23 cellular contexts compared by ENCODE assay signal in the genomic region with DNA sequence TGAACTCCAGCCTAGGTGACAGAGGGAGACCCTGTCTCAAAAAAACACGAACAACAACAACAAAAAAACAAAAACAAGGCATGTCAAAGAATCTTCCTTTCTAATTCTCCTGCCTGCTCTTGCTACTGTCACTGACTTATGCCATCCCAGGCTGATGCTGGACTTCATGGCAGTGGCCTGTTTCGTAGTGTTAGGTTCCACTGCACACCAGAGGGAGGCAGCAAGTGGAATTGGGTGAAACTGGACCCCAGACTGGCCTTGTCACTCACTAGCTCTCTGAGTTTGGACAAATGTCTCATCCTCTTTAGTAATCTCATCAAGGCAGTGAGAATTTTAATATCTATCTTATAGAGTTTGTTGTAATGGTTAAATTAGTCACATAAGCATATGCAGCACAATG. TPM values are rescaled to one million over a fixed set of nuclear protein-coding genes. Genes with fewer than 3 reads are reported as not detected.
DNase-seq lines count a peak whose midpoint lies in the region; ATAC-seq, FAIRE-seq and TF ChIP-seq lines count a peak whose summit lies in the region.
"Had no signal": no experiment of that assay in that cellular context is flagged by ENCODE, and none has a peak within 500 bp of the region (broad histone marks: within the 10 kb centered on the region; RNA-seq: fewer than 3 reads in every experiment).

No MANE protein-coding gene starts in this region.

- H4K20me1 ChIP-seq in HepG2 (ENCODE audit: insufficient read depth, low read length) (no peaks in the 10 kb centered on the region), Karpas-422 (ENCODE audit: insufficient read depth, low read depth, low read length) (no peaks in the 10 kb centered on the region), K562 (replicated peaks; ENCODE audit: control insufficient read depth, insufficient read depth, low read length) (no peaks in the 10 kb centered on the region)
- H4K20me1 ChIP-seq: BLaER1 treated with 17β-estradiol and CSF1 and Interleukin-3, amounts not matched to agents 10 nM and 100 nM had no signal

- ATAC-seq in HepG2: peak; percentile 77
- no peak for ATAC-seq in right lobe of liver
- ATAC-seq in K562: peak; percentile 64
- no peak for ATAC-seq in left colon
- ATAC-seq: CD8-positive, alpha-beta T cell; GM12878 had no signal

- no peaks in the 10 kb centered on the region for H3K79me2 ChIP-seq in HepG2 (ENCODE audit: insufficient read depth, low read length)
- H3K79me2 ChIP-seq in Karpas-422 (ENCODE audit: low read length): no peaks in the 10 kb centered on the region; the same call in 1 of the 2 replicates
- no peaks in the 10 kb centered on the region for H3K79me2 ChIP-seq in K562 (ENCODE audit: control insufficient read depth, insufficient read depth, low read length)

- no peak overlapping the region for H3K9ac ChIP-seq in HepG2 (ENCODE audit: insufficient read depth, low read depth, low read length)
- H3K9ac ChIP-seq in Karpas-422 (ENCODE audit: low read length): no peak overlapping the region
- H3K9ac ChIP-seq in K562 (ENCODE audit: insufficient read depth in 1 of 2, low read depth in 2 of 2, low read length in 2 of 2): no peak overlapping the region
- H3K9ac ChIP-seq: BLaER1 treated with 17β-estradiol and CSF1 and Interleukin-3, amounts not matched to agents 10 nM and 100 nM had no signal

- 0 out of 2 replicates have a peak, but pooled peaks have one; percentile 18 for TF ChIP-seq CTCF in HepG2 (CRISPR knock-in tag; IDR thresholded peaks at IDR 0.05)
- TF ChIP-seq CTCF in right lobe of liver (IDR thresholded peaks at IDR 0.05): no peak
- TF ChIP-seq CTCF in K562 (IDR thresholded peaks at IDR 0.05 in 2 of 3, conservative IDR thresholded peaks at IDR 0.05 in 1 of 3; ENCODE audit: insufficient read depth in 2 of 3, low read depth in 1 of 3, low read length in 3 of 3): 0 out of 6 replicates have a peak, but pooled peaks of 1 of the 3 experiments have one; percentile 8

- H3K27ac ChIP-seq in HepG2 (ENCODE audit: extremely low read length, insufficient read depth, low read length): no peak overlapping the region
- H3K27ac ChIP-seq in right lobe of liver: no peak overlapping the region
- H3K27ac ChIP-seq in Karpas-422 (ENCODE audit: low read length): peak overlapping the region; percentile 46
- H3K27ac ChIP-seq in K562 (ENCODE audit: extremely low read depth, low read depth, low read length): no peak overlapping the region
- H3K27ac ChIP-seq: 22Rv1; A549; BLaER1 treated with 17β-estradiol and CSF1 and Interleukin-3, amounts not matched to agents 10 nM and 100 nM; C4-2B had no signal

- TF ChIP-seq POLR2A in HepG2 (IDR thresholded peaks at IDR 0.05; ENCODE audit: insufficient read depth in 1 of 2, low read depth in 2 of 2, low read length in 2 of 2) (no peak), right lobe of liver (IDR thresholded peaks at IDR 0.05) (no peak), K562 (conservative IDR thresholded peaks at IDR 0.05) (no peak)

- no peaks in the 10 kb centered on the region for H3K9me2 ChIP-seq in Karpas-422 (replicated peaks; ENCODE audit: insufficient read depth, low read length)

- no peak for TF ChIP-seq EP300 in HepG2 (IDR thresholded peaks at IDR 0.05; ENCODE audit: low read depth in 2 of 2, low read length in 2 of 2)
- TF ChIP-seq EP300 in HepG2 (CRISPR knock-in tag; IDR thresholded peaks at IDR 0.05; ENCODE audit: borderline replicate concordance): no peak
- no peak for TF ChIP-seq EP300 in K562 (IDR thresholded peaks at IDR 0.05; ENCODE audit: low read length)

- no peak overlapping the region for H2AFZ ChIP-seq in HepG2 (ENCODE audit: low read length)
- H2AFZ ChIP-seq in Karpas-422 (ENCODE audit: low read length): no peak overlapping the region
- no peak overlapping the region for H2AFZ ChIP-seq in K562 (ENCODE audit: low read depth, low read length)

- no peaks in the 10 kb centered on the region for H3K9me1 ChIP-seq in K562 (ENCODE audit: control insufficient read depth, insufficient read depth, low read length)

- FAIRE-seq in HepG2 (lab: Jason Lieb, UNC) (no peak), K562 (lab: Jason Lieb, UNC) (no peak)
- FAIRE-seq: A549, D721Med, G401.6, GM12878, GM12892, GM18507 had no signal

- in situ Hi-C loops in HepG2 (cut with HindIII; ENCODE audit: extremely low pct_ligation_motif_present, low pct_unique_long_range_greater_than_20kb) (no loop called here), K562 (cut with MboI) (no loop called here)

- DNase-seq in HepG2 (ENCODE audit: low spot score): no peak
- no peak for DNase-seq in right lobe of liver
- no peak for DNase-seq in Karpas-422
- DNase-seq in K562 (ENCODE audit: extremely low read depth in 1 of 4, low spot score in 3 of 4): peak in 1 of 4 experiments; percentile 36
- no peak for DNase-seq in HCEC 1CT
- DNase-seq in left colon: no peak
- DNase-seq: AML-193; Caco-2; Calu3; CD4-positive, alpha-beta T cell; CD8-positive, alpha-beta T cell; DMS79 treated with DMSO at 0.1 percent for 48 hours; GF-D8 had no signal

- TF ChIP-seq RAD21 in HepG2 (CRISPR knock-in tag; IDR thresholded peaks at IDR 0.05) (no peak), K562 (CRISPR knock-in tag; conservative IDR thresholded peaks at IDR 0.05 in 1 of 2, IDR thresholded peaks at IDR 0.05 in 1 of 2) (no peak)

- CTCF ChIA-PET in HepG2 (lab: Yijun Ruan, JAX; ENCODE audit: low intra/inter-chr PET ratio, low total read pairs): no interaction called here
- CTCF ChIA-PET in K562 (lab: Yijun Ruan, JAX; ENCODE audit: low intra/inter-chr PET ratio): no interaction called here

- intact Hi-C loops in HepG2 (cut with micrococcal nuclease; ENCODE audit: unreplicated experiment) (no loop called here), right lobe of liver (cut with DNase I) (no loop called here), K562 (cut with micrococcal nuclease) (no loop called here), left colon (cut with DNase I, micrococcal nuclease) (no loop called here)

- no TSS peak for BruUV-seq in HepG2 (replicated peaks; lab: Mats Ljungman, UMichigan)
- no TSS peak for BruUV-seq in K562 (replicated peaks; lab: Mats Ljungman, UMichigan)

- POLR2A ChIA-PET in HepG2 (lab: Yijun Ruan, JAX) (no interaction called here), K562 (lab: Yijun Ruan, JAX) (no interaction called here)

- H3K4me2 ChIP-seq in HepG2 (ENCODE audit: low read depth, low read length) (no peak overlapping the region), Karpas-422 (ENCODE audit: low read depth, low read length, poor library complexity, severe bottlenecking) (no peak overlapping the region), K562 (ENCODE audit: insufficient read depth, low read length) (no peak overlapping the region)
- H3K4me2 ChIP-seq: A549; BLaER1 treated with 17β-estradiol and CSF1 and Interleukin-3, amounts not matched to agents 10 nM and 100 nM had no signal

- H3K4me1 ChIP-seq in HepG2 (ENCODE audit: insufficient read depth, low read length) (no peaks in the 10 kb centered on the region), right lobe of liver (no peaks in the 10 kb centered on the region), Karpas-422 (ENCODE audit: low read length) (peaks cover 28% of the 10 kb centered on the region), K562 (replicated peaks in 1 of 2; ENCODE audit: control insufficient read depth in 2 of 2, insufficient read depth in 2 of 2, low read length in 2 of 2) (peaks cover 3 to 5% of the 10 kb centered on the region in 2 experiments; a peak in 3 of 5 replicates)

- no peaks in the 10 kb centered on the region; a peak in 1 of 5 replicates for H3K27me3 ChIP-seq in HepG2 (ENCODE audit: control insufficient read depth in 1 of 2, insufficient read depth in 2 of 2, low read length in 2 of 2)
- H3K27me3 ChIP-seq in right lobe of liver: no peaks in the 10 kb centered on the region
- H3K27me3 ChIP-seq in Karpas-422 (ENCODE audit: low read length): no peaks in the 10 kb centered on the region
- H3K27me3 ChIP-seq in K562 (ENCODE audit: control insufficient read depth in 2 of 2, insufficient read depth in 2 of 2, low read length in 2 of 2): no peaks in the 10 kb centered on the region
- H3K27me3 ChIP-seq: BLaER1 treated with 17β-estradiol and CSF1 and Interleukin-3, amounts not matched to agents 10 nM and 100 nM had no signal

- H3K4me3 ChIP-seq in HepG2 (replicated peaks in 1 of 3; ENCODE audit: insufficient read depth in 1 of 3, low read depth in 2 of 3, low read length in 3 of 3): no peak overlapping the region
- no peak overlapping the region for H3K4me3 ChIP-seq in right lobe of liver
- H3K4me3 ChIP-seq in Karpas-422 (ENCODE audit: low read length): no peak overlapping the region
- no peak overlapping the region for H3K4me3 ChIP-seq in K562
- H3K4me3 ChIP-seq: A549; BLaER1 treated with 17β-estradiol and CSF1 and Interleukin-3, amounts not matched to agents 10 nM and 100 nM; GM12878 had no signal

- 6% methylated on average over 2 of the region's 2 CpGs for WGBS in HepG2 (ENCODE audit: low lambda C conversion rate)
- WGBS in right lobe of liver (ENCODE audit: insufficient coverage, low coverage, low lambda C conversion rate, missing lambda C conversion rate): 57% methylated on average over 2 of the region's 2 CpGs
- 62% methylated on average over 2 of the region's 2 CpGs for WGBS in K562 (ENCODE audit: insufficient coverage, low coverage, missing lambda C conversion rate)

- H3K36me3 ChIP-seq in HepG2 (replicated peaks in 1 of 2; ENCODE audit: control insufficient read depth in 1 of 2, insufficient read depth in 2 of 2, low read length in 2 of 2) (no peaks in the 10 kb centered on the region), right lobe of liver (no peaks in the 10 kb centered on the region), Karpas-422 (ENCODE audit: insufficient read depth, low read length) (no peaks in the 10 kb centered on the region), K562 (ENCODE audit: control insufficient read depth, insufficient read depth, low read length) (no peaks in the 10 kb centered on the region)
- H3K36me3 ChIP-seq: BLaER1 treated with 17β-estradiol and CSF1 and Interleukin-3, amounts not matched to agents 10 nM and 100 nM had no signal

- H3K9me3 ChIP-seq in HepG2 (ENCODE audit: low read length) (no peaks in the 10 kb centered on the region), right lobe of liver (no peaks in the 10 kb centered on the region), Karpas-422 (ENCODE audit: low read length) (no peaks in the 10 kb centered on the region), K562 (replicated peaks; ENCODE audit: control insufficient read depth, insufficient read depth, low read depth, low read length) (no peaks in the 10 kb centered on the region)
- H3K9me3 ChIP-seq: A549; BLaER1 treated with 17β-estradiol and CSF1 and Interleukin-3, amounts not matched to agents 10 nM and 100 nM; Caco-2 had no signal

RNA-seq across cellular contexts. Expression of a gene that starts 12.9 kb away (rescaled TPM):
- total RNA-seq in HepG2 (2016; rRNA removed; fragmentation: Illumina TruSeq; extraction: Trizol) (0.21 TPM in 1 of 2 replicates, not detected in the other), right lobe of liver (under 1 TPM in 4 of 6 experiments, not detected in 2; 0.06 to 0.55 (median 0.12) TPM), K562 (2014; rRNA removed) (0.04 TPM in 1 of 2 replicates, not detected in the other), K562 (2014; rRNA removed; fragmentation: Illumina TruSeq; extraction: Trizol) (not detected in 2 replicates), K562 (2015; rRNA removed; fragmentation: Illumina TruSeq; extraction: Trizol) (0.07 and 0.08 TPM in 2 replicates), K562 (2021) (0.13 and 0.31 TPM in 2 replicates), left colon (under 1 TPM; 0.20 to 0.34 TPM)
- total RNA-seq in HepG2 (2016; cell fraction: cytosol; rRNA removed; fragmentation: Illumina TruSeq; extraction: Trizol; ENCODE audit: low read depth): not detected in 2 replicates
- total RNA-seq in HepG2 (2016; cell fraction: insoluble cytoplasmic fraction; rRNA removed; fragmentation: Illumina TruSeq; extraction: Trizol): not detected in 2 replicates
- not detected in 2 replicates for total RNA-seq in HepG2 (2016; cell fraction: membrane; rRNA removed; fragmentation: Illumina TruSeq; extraction: Trizol)
- total RNA-seq in HepG2 (2016; cell fraction: nucleus; rRNA removed; fragmentation: Illumina TruSeq; extraction: Trizol): not detected in 2 replicates
- polyA plus RNA-seq in HepG2 (2011; rRNA removed) (0.04 TPM in 1 of 2 replicates, not detected in the other), K562 (2011; rRNA removed) (0.04 TPM in 1 of 2 replicates, not detected in the other), K562 (2014; fragmentation: Illumina TruSeq; extraction: Trizol) (0.04 and 0.09 TPM in 2 replicates), K562 (2014; fragmentation: Nextera tagmentation; extraction: Ambion mirVana) (under 1 TPM in 1 of 2 experiments, not detected in 1; 0.03 TPM), K562 (2014; rRNA removed) (0.34 TPM in 1 of 2 replicates, not detected in the other)
- 0.01 TPM in 1 of 2 replicates, not detected in the other for polyA plus RNA-seq in HepG2 (2011; cell fraction: cytosol; rRNA removed)
- 0.12 TPM in 1 of 2 replicates, not detected in the other for polyA plus RNA-seq in HepG2 (2011; cell fraction: nucleus; rRNA removed)
- polyA plus RNA-seq in HepG2 (2012): not detected in 2 replicates
- polyA plus RNA-seq in HepG2 (2016; cell fraction: cytosol; fragmentation: Illumina TruSeq; extraction: Trizol; ENCODE audit: low read depth): not detected in 2 replicates
- polyA plus RNA-seq in HepG2 (2016; cell fraction: insoluble cytoplasmic fraction; fragmentation: Illumina TruSeq; extraction: Trizol; ENCODE audit: low read depth): not detected in 2 replicates
- polyA plus RNA-seq in HepG2 (2016; cell fraction: membrane; fragmentation: Illumina TruSeq; extraction: Trizol; ENCODE audit: low read depth): not detected in 2 replicates
- not detected in 2 replicates for polyA plus RNA-seq in HepG2 (2016; cell fraction: nucleus; fragmentation: Illumina TruSeq; extraction: Trizol; ENCODE audit: insufficient read depth, low read depth)
- 0.08 and 0.30 TPM in 2 replicates for polyA minus RNA-seq in HepG2 (2011; rRNA and poly(A)+ RNA removed; ENCODE audit: low replicate concordance)
- polyA minus RNA-seq in HepG2 (2011; cell fraction: cytosol; rRNA and poly(A)+ RNA removed): not detected in 2 replicates
- polyA minus RNA-seq in HepG2 (2011; cell fraction: nucleus; rRNA and poly(A)+ RNA removed): 0.37 and 0.39 TPM in 2 replicates
- 9.3 and 10.2 TPM in 2 replicates for total RNA-seq in Karpas-422 (2014; rRNA removed; shearing (Covaris generic); ENCODE audit: low replicate concordance)
- total RNA-seq in K562 (2011; cell fraction: chromatin; rRNA removed; ENCODE audit: low replicate concordance): 0.12 and 0.14 TPM in 2 replicates
- not detected in 2 replicates for total RNA-seq in K562 (2011; cell fraction: nucleolus; rRNA removed)
- not detected in 2 replicates for total RNA-seq in K562 (2011; cell fraction: nucleoplasm; rRNA removed)
- 0.03 TPM in 1 of 2 replicates, not detected in the other for polyA plus RNA-seq in K562 (2011; cell fraction: cytosol; rRNA removed)
- 0.06 and 0.13 TPM in 2 replicates for polyA plus RNA-seq in K562 (2011; cell fraction: nucleus; rRNA removed)
- 0.08 TPM in 2 replicates for polyA plus RNA-seq in K562 (2012)
- 0.09 and 0.21 TPM in 2 replicates for polyA minus RNA-seq in K562 (2011; rRNA and poly(A)+ RNA removed)
- not detected in 2 replicates for polyA minus RNA-seq in K562 (2011; cell fraction: cytosol; rRNA and poly(A)+ RNA removed)
- polyA minus RNA-seq in K562 (2011; cell fraction: nucleus; rRNA and poly(A)+ RNA removed): 0.13 TPM in 1 of 2 replicates, not detected in the other
- total RNA-seq: A172, Caco-2 had no signal

Comparison
In these comparisons a context has a peak if more than half of its experiments do, and no peak if none do; other contexts are left out.
1. ATAC-seq: peak in HepG2 (single experiment) and K562 (single experiment); none in right lobe of liver (0 of 4) and left colon (single experiment).